In genomic region chr2:216001612-216002215, GRCh38 we compare ENCODE assay signal across 22 cellular contexts. TPM values are rescaled to one million over a fixed set of nuclear protein-coding genes. Genes with fewer than 3 reads are reported as not detected.
A peak's percentile ranks its signal among the peaks of the same experiment; 100 is the strongest.
DNase-seq lines count a peak whose midpoint lies in the region; ATAC-seq, FAIRE-seq and TF ChIP-seq lines count a peak whose summit lies in the region.
"Had no signal": no experiment of that assay in that cellular context is flagged by ENCODE, and none has a peak within 500 bp of the region (broad histone marks: within the 10 kb centered on the region; RNA-seq: fewer than 3 reads in every experiment).

No MANE protein-coding gene starts in this region.

- H3K79me2 ChIP-seq in HepG2 (ENCODE audit: insufficient read depth, low read length), result peaks cover 40% of the 10 kb centered on the region

- H3K9ac ChIP-seq in HepG2 (ENCODE audit: insufficient read depth, low read depth, low read length), result no peak overlapping the region

- H3K9me3 ChIP-seq in HepG2 (ENCODE audit: low read length) (no peaks in the 10 kb centered on the region), right lobe of liver (no peaks in the 10 kb centered on the region), MG63 (no peaks in the 10 kb centered on the region)
- H3K9me3 ChIP-seq: ovary, vagina had no signal

- FAIRE-seq in HepG2 (lab: Jason Lieb, UNC), result peak; percentile 64
- FAIRE-seq: astrocyte, D721Med, TTC549 had no signal

- H3K27ac Mint-ChIP-seq in glutamatergic neuron (ENCODE audit: unreplicated experiment), result no peak overlapping the region
- H3K27ac Mint-ChIP-seq: activated T-helper 1 cell treated with anti-CD3 and anti-CD28 coated beads, Interleukin-12 subunit alpha, Interleukin-12 subunit beta, Interleukin-2, Interleukin-4 antibody, amounts not matched to agents 30 ng/mL and 10 ng/mL and 1 ng/mL, durations not matched to agents 14 hours and 24 hours and 36 hours had no signal

- no peak overlapping the region for H3K4me2 ChIP-seq in HepG2 (ENCODE audit: low read depth, low read length)

- in situ Hi-C loops in HepG2 (cut with HindIII; ENCODE audit: extremely low pct_ligation_motif_present, low pct_unique_long_range_greater_than_20kb), result no loop called here

- peaks cover 43% of the 10 kb centered on the region for H3K4me1 Mint-ChIP-seq in glutamatergic neuron (ENCODE audit: low read depth, unreplicated experiment)

- TF ChIP-seq RAD21 in HepG2 (CRISPR knock-in tag; IDR thresholded peaks at IDR 0.05), result no peak

- H3K9me3 Mint-ChIP-seq in glutamatergic neuron (ENCODE audit: unreplicated experiment), result peaks cover 11% of the 10 kb centered on the region
- H3K9me3 Mint-ChIP-seq: activated naive CD4-positive, alpha-beta T cell treated with anti-CD3 and anti-CD28 coated beads, Interleukin-2, amount 50 U/mL, for 72 hours; activated T-helper 1 cell treated with anti-CD3 and anti-CD28 coated beads, Interleukin-12 subunit alpha, Interleukin-12 subunit beta, Interleukin-2, Interleukin-4 antibody, amounts not matched to agents 30 ng/mL and 10 ng/mL and 1 ng/mL, durations not matched to agents 14 hours and 24 hours and 36 hours; naive thymus-derived CD4-positive, alpha-beta T cell; stimulated activated effector memory CD8-positive, alpha-beta T cell treated with anti-CD3 and anti-CD28 coated beads, Interleukin-12 subunit alpha, Interleukin-12 subunit beta, amount 100 ng/mL, for 72 hours had no signal

- no peak for DNase-seq in HepG2 (ENCODE audit: low spot score)
- DNase-seq in right lobe of liver, result no peak
- DNase-seq in NCI-H524 treated with DMSO at 0.1 percent for 48 hours (lab: John Stamatoyannopoulos, UW), result peak; percentile 19
- peak; percentile 70 for DNase-seq in glutamatergic neuron
- no peak for DNase-seq in dermis blood vessel endothelial cell
- DNase-seq in MG63, result no peak
- no peak for DNase-seq in ecto neural progenitor cell (ENCODE audit: low spot score)
- DNase-seq: activated CD4-positive, alpha-beta T cell treated with anti-CD3 and anti-CD28 coated beads for 36 hours; effector CD8-positive, alpha-beta T cell; MM.1S; naive thymus-derived CD4-positive, alpha-beta T cell; NCI-H226; ovary had no signal

- intact Hi-C loops in HepG2 (cut with micrococcal nuclease; ENCODE audit: unreplicated experiment), result no loop called here
- intact Hi-C loops in right lobe of liver (cut with DNase I), result no loop called here

- ATAC-seq in HepG2 (peak; percentile 61), right lobe of liver (no peak), GM19455 (IDR thresholded peaks at IDR 0.05; ENCODE audit: unreplicated experiment) (no peak)
- ATAC-seq: activated CD4-positive, alpha-beta T cell treated with anti-CD3 and anti-CD28 coated beads for 36 hours; activated naive CD4-positive, alpha-beta T cell treated with anti-CD3 and anti-CD28 coated beads, Interleukin-2, amount 50 U/mL, for 72 hours; HCT116; naive thymus-derived CD4-positive, alpha-beta T cell had no signal

- TF ChIP-seq POLR2A in HepG2 (IDR thresholded peaks at IDR 0.05; ENCODE audit: insufficient read depth in 1 of 2, low read depth in 2 of 2, low read length in 2 of 2) (no peak), right lobe of liver (IDR thresholded peaks at IDR 0.05) (no peak)

- TF ChIP-seq CTCF in HepG2 (CRISPR knock-in tag; IDR thresholded peaks at IDR 0.05) (no peak), right lobe of liver (IDR thresholded peaks at IDR 0.05) (no peak), glutamatergic neuron (IDR thresholded peaks at IDR 0.05; ENCODE audit: partially characterized antibody, unreplicated experiment) (no peak)

- peaks cover 2% of the 10 kb centered on the region; the same call in 1 of the 2 replicates for H4K20me1 ChIP-seq in HepG2 (ENCODE audit: insufficient read depth, low read length)

- H3K4me3 Mint-ChIP-seq in glutamatergic neuron (ENCODE audit: unreplicated experiment), result peak overlapping the region; percentile 77
- H3K4me3 Mint-ChIP-seq: activated CD4-positive, alpha-beta T cell treated with anti-CD3 and anti-CD28 coated beads for 36 hours; activated T-helper 1 cell treated with anti-CD3 and anti-CD28 coated beads, Interleukin-12 subunit alpha, Interleukin-12 subunit beta, Interleukin-2, Interleukin-4 antibody, amounts not matched to agents 30 ng/mL and 10 ng/mL and 1 ng/mL, durations not matched to agents 14 hours and 24 hours and 36 hours; naive thymus-derived CD4-positive, alpha-beta T cell had no signal

- POLR2A ChIA-PET in HepG2 (lab: Yijun Ruan, JAX), result no interaction called here

- H3K36me3 ChIP-seq in HepG2 (replicated peaks in 1 of 2; ENCODE audit: control insufficient read depth in 1 of 2, insufficient read depth in 2 of 2, low read length in 2 of 2) (peaks cover 20 to 47% of the 10 kb centered on the region in 2 experiments), right lobe of liver (peaks cover 0 to 17% (median 0%) of the 10 kb centered on the region in 4 donors), MG63 (no peaks in the 10 kb centered on the region)
- H3K36me3 ChIP-seq: ovary, vagina had no signal

- no peaks in the 10 kb centered on the region for H3K27me3 ChIP-seq in HepG2 (ENCODE audit: control insufficient read depth in 1 of 2, insufficient read depth in 2 of 2, low read length in 2 of 2)
- no peaks in the 10 kb centered on the region for H3K27me3 ChIP-seq in right lobe of liver
- H3K27me3 ChIP-seq in MG63, result no peaks in the 10 kb centered on the region
- H3K27me3 ChIP-seq: ovary, vagina had no signal

- H3K27me3 Mint-ChIP-seq in glutamatergic neuron (ENCODE audit: unreplicated experiment), result peaks cover 5% of the 10 kb centered on the region
- H3K27me3 Mint-ChIP-seq: activated CD4-positive, alpha-beta T cell treated with anti-CD3 and anti-CD28 coated beads for 36 hours; naive thymus-derived CD4-positive, alpha-beta T cell had no signal

- CTCF ChIA-PET in HepG2 (lab: Yijun Ruan, JAX; ENCODE audit: low intra/inter-chr PET ratio, low total read pairs), result no interaction called here

- TF ChIP-seq EP300 in HepG2 (IDR thresholded peaks at IDR 0.05; ENCODE audit: low read depth in 2 of 2, low read length in 2 of 2) (no peak), HepG2 (CRISPR knock-in tag; IDR thresholded peaks at IDR 0.05; ENCODE audit: borderline replicate concordance) (no peak)

- H3K27ac ChIP-seq in HepG2 (ENCODE audit: extremely low read length, insufficient read depth, low read length) (peak overlapping the region; percentile 29), right lobe of liver (no peak overlapping the region)
- H3K27ac ChIP-seq: ovary, vagina had no signal

- no TSS peak for BruUV-seq in HepG2 (replicated peaks; lab: Mats Ljungman, UMichigan)

- H3K4me1 ChIP-seq in HepG2 (ENCODE audit: insufficient read depth, low read length) (peaks cover 41% of the 10 kb centered on the region), right lobe of liver (peaks cover 0 to 13% (median 0%) of the 10 kb centered on the region in 4 donors)

- 56% methylated on average over 4 of the region's 4 CpGs for WGBS in HepG2 (ENCODE audit: low lambda C conversion rate)
- WGBS in right lobe of liver (ENCODE audit: insufficient coverage, low coverage, low lambda C conversion rate, missing lambda C conversion rate), result 49% methylated on average over 2 of the region's 4 CpGs

- H3K36me3 Mint-ChIP-seq in glutamatergic neuron (ENCODE audit: unreplicated experiment), result peaks cover 8% of the 10 kb centered on the region
- H3K36me3 Mint-ChIP-seq: activated naive CD4-positive, alpha-beta T cell treated with anti-CD3 and anti-CD28 coated beads, Interleukin-2, amount 50 U/mL, for 72 hours had no signal

- no peak overlapping the region for H2AFZ ChIP-seq in HepG2 (ENCODE audit: low read length)

- H3K4me3 ChIP-seq in HepG2 (replicated peaks in 1 of 3; ENCODE audit: insufficient read depth in 1 of 3, low read depth in 2 of 3, low read length in 3 of 3) (no peak overlapping the region), right lobe of liver (no peak overlapping the region), MG63 (no peak overlapping the region)
- H3K4me3 ChIP-seq: ovary, vagina had no signal

TF ChIP-seq in HepG2, 621 proteins besides CTCF, POLR2A, EP300 and RAD21:
- TF ChIP-seq ZNF652 (CRISPR knock-in tag; IDR thresholded peaks at IDR 0.05; ENCODE audit: borderline replicate concordance, low read depth), result peak; percentile 85
- peak; percentile 13 for TF ChIP-seq MED8 (CRISPR knock-in tag; IDR thresholded peaks at IDR 0.05; ENCODE audit: insufficient replicate concordance)
- no peak for TF ChIP-seq ZNF124 (CRISPR knock-in tag; IDR thresholded peaks at IDR 0.05)
TF ChIP-seq in HepG2: peak in this region for 2.

RNA-seq across cellular contexts. Expression of gene MREG, which starts 11.6 kb away (rescaled TPM):
- total RNA-seq in HepG2 (2016; rRNA removed; fragmentation: Illumina TruSeq; extraction: Trizol) (23.3 and 26.4 TPM in 2 replicates), right lobe of liver (1 to 10 TPM; 2.0 to 9.6 (median 5.0) TPM), glutamatergic neuron (ENCODE audit: unreplicated experiment) (48.4 TPM), dermis blood vessel endothelial cell (2.0 and 3.9 TPM in 2 replicates)
- 6.9 and 11.0 TPM in 2 replicates for total RNA-seq in HepG2 (2016; cell fraction: cytosol; rRNA removed; fragmentation: Illumina TruSeq; extraction: Trizol; ENCODE audit: low read depth)
- 22.5 and 23.8 TPM in 2 replicates for total RNA-seq in HepG2 (2016; cell fraction: insoluble cytoplasmic fraction; rRNA removed; fragmentation: Illumina TruSeq; extraction: Trizol)
- 27.6 and 31.1 TPM in 2 replicates for total RNA-seq in HepG2 (2016; cell fraction: membrane; rRNA removed; fragmentation: Illumina TruSeq; extraction: Trizol)
- 22.1 and 26.5 TPM in 2 replicates for total RNA-seq in HepG2 (2016; cell fraction: nucleus; rRNA removed; fragmentation: Illumina TruSeq; extraction: Trizol)
- polyA plus RNA-seq in HepG2 (2011; rRNA removed), result 7.3 and 7.5 TPM in 2 replicates
- 2.8 and 3.0 TPM in 2 replicates for polyA plus RNA-seq in HepG2 (2011; cell fraction: cytosol; rRNA removed)
- polyA plus RNA-seq in HepG2 (2011; cell fraction: nucleus; rRNA removed), result 10.6 and 11.6 TPM in 2 replicates
- 7.0 and 9.3 TPM in 2 replicates for polyA plus RNA-seq in HepG2 (2012)
- polyA plus RNA-seq in HepG2 (2016; cell fraction: cytosol; fragmentation: Illumina TruSeq; extraction: Trizol; ENCODE audit: low read depth), result 10.0 and 14.5 TPM in 2 replicates
- 24.4 and 25.1 TPM in 2 replicates for polyA plus RNA-seq in HepG2 (2016; cell fraction: insoluble cytoplasmic fraction; fragmentation: Illumina TruSeq; extraction: Trizol; ENCODE audit: low read depth)
- polyA plus RNA-seq in HepG2 (2016; cell fraction: membrane; fragmentation: Illumina TruSeq; extraction: Trizol; ENCODE audit: low read depth), result 20.9 and 23.0 TPM in 2 replicates
- 32.8 and 32.9 TPM in 2 replicates for polyA plus RNA-seq in HepG2 (2016; cell fraction: nucleus; fragmentation: Illumina TruSeq; extraction: Trizol; ENCODE audit: insufficient read depth, low read depth)
- polyA minus RNA-seq in HepG2 (2011; rRNA and poly(A)+ RNA removed; ENCODE audit: low replicate concordance), result 3.6 and 3.9 TPM in 2 replicates
- 4.0 and 4.3 TPM in 2 replicates for polyA minus RNA-seq in HepG2 (2011; cell fraction: cytosol; rRNA and poly(A)+ RNA removed)
- polyA minus RNA-seq in HepG2 (2011; cell fraction: nucleus; rRNA and poly(A)+ RNA removed), result 19.2 and 20.6 TPM in 2 replicates
- total RNA-seq in MG63 (2014; rRNA removed; shearing (Covaris generic); ENCODE audit: low replicate concordance), result 2.1 and 4.7 TPM in 2 replicates

Comparison
In these comparisons a context has a peak if more than half of its experiments do, and no peak if none do; other contexts are left out.
1. DNase-seq: peak in NCI-H524 treated with DMSO at 0.1 percent for 48 hours (single experiment) and glutamatergic neuron (single experiment); none in HepG2 (single experiment), right lobe of liver (0 of 3), dermis blood vessel endothelial cell (single experiment), MG63 (single experiment) and ecto neural progenitor cell (single experiment).